ENCODE assay signal across 29 cellular contexts in genomic region chr17:36671144-36671543, GRCh38.
"Had no signal": no experiment of that assay in that cellular context is flagged by ENCODE, and none has a peak within 500 bp of the region (broad histone marks: within the 10 kb centered on the region; RNA-seq: fewer than 3 reads in every experiment).

No MANE protein-coding gene starts in this region.

- H3K9me3 Mint-ChIP-seq: activated T-cell treated with anti-CD3 and anti-CD28 coated beads, Interleukin-2, amount 50 U/mL, for 24 hours; T-helper 2 cell treated with Interferon-gamma antibody and Interleukin-4, amounts not matched to agents 5 μg/mL and 100 μg/mL, for 36 hours; WTC11 had no signal

- FAIRE-seq: K562, TTC549 had no signal

- H3K4me3 ChIP-seq: K562, Peyer's patch had no signal

- H3K27me3 Mint-ChIP-seq: activated T-cell treated with anti-CD3 and anti-CD28 coated beads, Interleukin-2, amount 50 U/mL, for 24 hours had no signal

- ATAC-seq: activated CD4-positive, CD25-positive, alpha-beta regulatory T cell treated with anti-CD3 and anti-CD28 coated beads, Interleukin-2, amount 50 U/mL, for 24 hours; activated CD8-positive, alpha-beta T cell treated with anti-CD3 and anti-CD28 coated beads, Interleukin-2, amount 10 ng/mL, durations not matched to agents 7 days and 5 days; K562; PC-3 had no signal

- DNase-seq: activated CD4-positive, alpha-beta T cell treated with anti-CD3 and anti-CD28 coated beads for 4 hours; activated CD4-positive, alpha-beta T cell treated with anti-CD3 and anti-CD28 coated beads, Interleukin-2, amount 50 U/mL, for 4 hours; activated CD8-positive, alpha-beta T cell treated with anti-CD3 and anti-CD28 coated beads, Interleukin-2, amount 10 ng/mL, durations not matched to agents 7 days and 5 days; activated gamma-delta T cell treated with Interleukin-2 at 50 U/mL for 16 hours; activated naive CD4-positive, alpha-beta T cell treated with anti-CD3 and anti-CD28 coated beads, Interleukin-2, amount 50 U/mL, for 16 hours; activated T-cell treated with anti-CD3 and anti-CD28 coated beads, Interleukin-2, amount 50 U/mL, for 24 hours; amniotic stem cell; aorta; brain microvascular endothelial cell; central memory CD4-positive, alpha-beta T cell; NCI-H1092 treated with DMSO at 0.1 percent for 48 hours; NCI-H1417; NCI-H146; NCI-H187; NCI-H2029 treated with DMSO at 0.1 percent for 48 hours; NCI-H2107; NCI-H2171; NCI-H510A; NCI-H526; NCI-H748 treated with DMSO at 0.1 percent for 48 hours; NK-92 treated with Interleukin-12 subunit alpha and Interleukin-12 subunit beta, amount 100 ng/mL, for 24 hours; PC-3; Peyer's patch; RPMI8226 had no signal

- H3K36me3 Mint-ChIP-seq: WTC11 had no signal

- H3K36me3 ChIP-seq: brain microvascular endothelial cell, Peyer's patch had no signal

- H3K27ac Mint-ChIP-seq: activated T-cell treated with anti-CD3 and anti-CD28 coated beads, Interleukin-2, amount 50 U/mL, for 24 hours; T-helper 2 cell treated with Interferon-gamma antibody and Interleukin-4, amounts not matched to agents 5 μg/mL and 100 μg/mL, for 36 hours; WTC11 had no signal

- H3K9me3 ChIP-seq: Peyer's patch had no signal

- H3K27me3 ChIP-seq: brain microvascular endothelial cell, Peyer's patch had no signal

- H3K27ac ChIP-seq: brain microvascular endothelial cell, Peyer's patch had no signal

- H3K4me3 Mint-ChIP-seq: activated CD8-positive, alpha-beta T cell treated with anti-CD3 and anti-CD28 coated beads, Interleukin-2, amount 10 ng/mL, durations not matched to agents 7 days and 5 days; activated T-cell treated with anti-CD3 and anti-CD28 coated beads, Interleukin-2, amount 50 U/mL, for 24 hours; T-helper 2 cell treated with Interferon-gamma antibody and Interleukin-4, amounts not matched to agents 5 μg/mL and 100 μg/mL, for 36 hours; WTC11 had no signal
